Comparison of ENCODE assay signal across 1 cellular context in genomic region chr19:51704601-51705000, GRCh38.
TF ChIP-seq lines count a peak whose summit lies in the region.

No MANE protein-coding gene starts in this region.

TF ChIP-seq in GM12878, 131 proteins besides CTCF, POLR2A, EP300 and RAD21:
- TF ChIP-seq, protein P1, sequence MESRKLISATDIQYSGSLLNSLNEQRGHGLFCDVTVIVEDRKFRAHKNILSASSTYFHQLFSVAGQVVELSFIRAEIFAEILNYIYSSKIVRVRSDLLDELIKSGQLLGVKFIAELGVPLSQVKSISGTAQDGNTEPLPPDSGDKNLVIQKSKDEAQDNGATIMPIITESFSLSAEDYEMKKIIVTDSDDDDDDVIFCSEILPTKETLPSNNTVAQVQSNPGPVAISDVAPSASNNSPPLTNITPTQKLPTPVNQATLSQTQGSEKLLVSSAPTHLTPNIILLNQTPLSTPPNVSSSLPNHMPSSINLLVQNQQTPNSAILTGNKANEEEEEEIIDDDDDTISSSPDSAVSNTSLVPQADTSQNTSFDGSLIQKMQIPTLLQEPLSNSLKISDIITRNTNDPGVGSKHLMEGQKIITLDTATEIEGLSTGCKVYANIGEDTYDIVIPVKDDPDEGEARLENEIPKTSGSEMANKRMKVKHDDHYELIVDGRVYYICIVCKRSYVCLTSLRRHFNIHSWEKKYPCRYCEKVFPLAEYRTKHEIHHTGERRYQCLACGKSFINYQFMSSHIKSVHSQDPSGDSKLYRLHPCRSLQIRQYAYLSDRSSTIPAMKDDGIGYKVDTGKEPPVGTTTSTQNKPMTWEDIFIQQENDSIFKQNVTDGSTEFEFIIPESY (IDR thresholded peaks at IDR 0.05): no peak
- TF ChIP-seq MEF2A (IDR thresholded peaks at IDR 0.05; ENCODE audit: insufficient read depth, low read depth, low read length) (no peak), HDAC6 (IDR thresholded peaks at IDR 0.05; ENCODE audit: unreplicated experiment) (no peak), BRCA1 (IDR thresholded peaks at IDR 0.05; ENCODE audit: low read depth, low read length) (no peak), ELK1 (IDR thresholded peaks at IDR 0.05; ENCODE audit: low read depth, low read length) (no peak), SPI1 (IDR thresholded peaks at IDR 0.05; ENCODE audit: borderline replicate concordance, insufficient read depth, low read depth, low read length) (no peak), RBBP5 (conservative IDR thresholded peaks at IDR 0.05) (no peak), CHD2 (IDR thresholded peaks at IDR 0.05; ENCODE audit: borderline replicate concordance, low read depth, low read length) (no peak), SREBF2 (IDR thresholded peaks at IDR 0.05; ENCODE audit: low read length) (no peak), TCF7 (IDR thresholded peaks at IDR 0.05; ENCODE audit: borderline replicate concordance) (no peak), PBX3 (IDR thresholded peaks at IDR 0.05; ENCODE audit: insufficient replicate concordance, low read depth, low read length) (no peak), ZNF384 (IDR thresholded peaks at IDR 0.05; ENCODE audit: borderline replicate concordance, low read depth, low read length) (no peak), NRF1 (conservative IDR thresholded peaks at IDR 0.05; ENCODE audit: low read depth, low read length) (no peak), CREB1 (IDR thresholded peaks at IDR 0.05; ENCODE audit: low read depth) (no peak), ZBTB4 (CRISPR knock-in tag; IDR thresholded peaks at IDR 0.05) (no peak)
- TF ChIP-seq, protein P2, sequence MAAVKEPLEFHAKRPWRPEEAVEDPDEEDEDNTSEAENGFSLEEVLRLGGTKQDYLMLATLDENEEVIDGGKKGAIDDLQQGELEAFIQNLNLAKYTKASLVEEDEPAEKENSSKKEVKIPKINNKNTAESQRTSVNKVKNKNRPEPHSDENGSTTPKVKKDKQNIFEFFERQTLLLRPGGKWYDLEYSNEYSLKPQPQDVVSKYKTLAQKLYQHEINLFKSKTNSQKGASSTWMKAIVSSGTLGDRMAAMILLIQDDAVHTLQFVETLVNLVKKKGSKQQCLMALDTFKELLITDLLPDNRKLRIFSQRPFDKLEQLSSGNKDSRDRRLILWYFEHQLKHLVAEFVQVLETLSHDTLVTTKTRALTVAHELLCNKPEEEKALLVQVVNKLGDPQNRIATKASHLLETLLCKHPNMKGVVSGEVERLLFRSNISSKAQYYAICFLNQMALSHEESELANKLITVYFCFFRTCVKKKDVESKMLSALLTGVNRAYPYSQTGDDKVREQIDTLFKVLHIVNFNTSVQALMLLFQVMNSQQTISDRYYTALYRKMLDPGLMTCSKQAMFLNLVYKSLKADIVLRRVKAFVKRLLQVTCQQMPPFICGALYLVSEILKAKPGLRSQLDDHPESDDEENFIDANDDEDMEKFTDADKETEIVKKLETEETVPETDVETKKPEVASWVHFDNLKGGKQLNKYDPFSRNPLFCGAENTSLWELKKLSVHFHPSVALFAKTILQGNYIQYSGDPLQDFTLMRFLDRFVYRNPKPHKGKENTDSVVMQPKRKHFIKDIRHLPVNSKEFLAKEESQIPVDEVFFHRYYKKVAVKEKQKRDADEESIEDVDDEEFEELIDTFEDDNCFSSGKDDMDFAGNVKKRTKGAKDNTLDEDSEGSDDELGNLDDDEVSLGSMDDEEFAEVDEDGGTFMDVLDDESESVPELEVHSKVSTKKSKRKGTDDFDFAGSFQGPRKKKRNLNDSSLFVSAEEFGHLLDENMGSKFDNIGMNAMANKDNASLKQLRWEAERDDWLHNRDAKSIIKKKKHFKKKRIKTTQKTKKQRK (IDR thresholded peaks at IDR 0.05; ENCODE audit: low read depth, low read length): no peak
- TF ChIP-seq, protein P3, sequence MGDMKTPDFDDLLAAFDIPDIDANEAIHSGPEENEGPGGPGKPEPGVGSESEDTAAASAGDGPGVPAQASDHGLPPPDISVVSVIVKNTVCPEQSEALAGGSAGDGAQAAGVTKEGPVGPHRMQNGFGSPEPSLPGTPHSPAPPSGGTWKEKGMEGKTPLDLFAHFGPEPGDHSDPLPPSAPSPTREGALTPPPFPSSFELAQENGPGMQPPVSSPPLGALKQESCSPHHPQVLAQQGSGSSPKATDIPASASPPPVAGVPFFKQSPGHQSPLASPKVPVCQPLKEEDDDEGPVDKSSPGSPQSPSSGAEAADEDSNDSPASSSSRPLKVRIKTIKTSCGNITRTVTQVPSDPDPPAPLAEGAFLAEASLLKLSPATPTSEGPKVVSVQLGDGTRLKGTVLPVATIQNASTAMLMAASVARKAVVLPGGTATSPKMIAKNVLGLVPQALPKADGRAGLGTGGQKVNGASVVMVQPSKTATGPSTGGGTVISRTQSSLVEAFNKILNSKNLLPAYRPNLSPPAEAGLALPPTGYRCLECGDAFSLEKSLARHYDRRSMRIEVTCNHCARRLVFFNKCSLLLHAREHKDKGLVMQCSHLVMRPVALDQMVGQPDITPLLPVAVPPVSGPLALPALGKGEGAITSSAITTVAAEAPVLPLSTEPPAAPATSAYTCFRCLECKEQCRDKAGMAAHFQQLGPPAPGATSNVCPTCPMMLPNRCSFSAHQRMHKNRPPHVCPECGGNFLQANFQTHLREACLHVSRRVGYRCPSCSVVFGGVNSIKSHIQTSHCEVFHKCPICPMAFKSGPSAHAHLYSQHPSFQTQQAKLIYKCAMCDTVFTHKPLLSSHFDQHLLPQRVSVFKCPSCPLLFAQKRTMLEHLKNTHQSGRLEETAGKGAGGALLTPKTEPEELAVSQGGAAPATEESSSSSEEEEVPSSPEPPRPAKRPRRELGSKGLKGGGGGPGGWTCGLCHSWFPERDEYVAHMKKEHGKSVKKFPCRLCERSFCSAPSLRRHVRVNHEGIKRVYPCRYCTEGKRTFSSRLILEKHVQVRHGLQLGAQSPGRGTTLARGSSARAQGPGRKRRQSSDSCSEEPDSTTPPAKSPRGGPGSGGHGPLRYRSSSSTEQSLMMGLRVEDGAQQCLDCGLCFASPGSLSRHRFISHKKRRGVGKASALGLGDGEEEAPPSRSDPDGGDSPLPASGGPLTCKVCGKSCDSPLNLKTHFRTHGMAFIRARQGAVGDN (IDR thresholded peaks at IDR 0.05): no peak
- TF ChIP-seq, protein P4, sequence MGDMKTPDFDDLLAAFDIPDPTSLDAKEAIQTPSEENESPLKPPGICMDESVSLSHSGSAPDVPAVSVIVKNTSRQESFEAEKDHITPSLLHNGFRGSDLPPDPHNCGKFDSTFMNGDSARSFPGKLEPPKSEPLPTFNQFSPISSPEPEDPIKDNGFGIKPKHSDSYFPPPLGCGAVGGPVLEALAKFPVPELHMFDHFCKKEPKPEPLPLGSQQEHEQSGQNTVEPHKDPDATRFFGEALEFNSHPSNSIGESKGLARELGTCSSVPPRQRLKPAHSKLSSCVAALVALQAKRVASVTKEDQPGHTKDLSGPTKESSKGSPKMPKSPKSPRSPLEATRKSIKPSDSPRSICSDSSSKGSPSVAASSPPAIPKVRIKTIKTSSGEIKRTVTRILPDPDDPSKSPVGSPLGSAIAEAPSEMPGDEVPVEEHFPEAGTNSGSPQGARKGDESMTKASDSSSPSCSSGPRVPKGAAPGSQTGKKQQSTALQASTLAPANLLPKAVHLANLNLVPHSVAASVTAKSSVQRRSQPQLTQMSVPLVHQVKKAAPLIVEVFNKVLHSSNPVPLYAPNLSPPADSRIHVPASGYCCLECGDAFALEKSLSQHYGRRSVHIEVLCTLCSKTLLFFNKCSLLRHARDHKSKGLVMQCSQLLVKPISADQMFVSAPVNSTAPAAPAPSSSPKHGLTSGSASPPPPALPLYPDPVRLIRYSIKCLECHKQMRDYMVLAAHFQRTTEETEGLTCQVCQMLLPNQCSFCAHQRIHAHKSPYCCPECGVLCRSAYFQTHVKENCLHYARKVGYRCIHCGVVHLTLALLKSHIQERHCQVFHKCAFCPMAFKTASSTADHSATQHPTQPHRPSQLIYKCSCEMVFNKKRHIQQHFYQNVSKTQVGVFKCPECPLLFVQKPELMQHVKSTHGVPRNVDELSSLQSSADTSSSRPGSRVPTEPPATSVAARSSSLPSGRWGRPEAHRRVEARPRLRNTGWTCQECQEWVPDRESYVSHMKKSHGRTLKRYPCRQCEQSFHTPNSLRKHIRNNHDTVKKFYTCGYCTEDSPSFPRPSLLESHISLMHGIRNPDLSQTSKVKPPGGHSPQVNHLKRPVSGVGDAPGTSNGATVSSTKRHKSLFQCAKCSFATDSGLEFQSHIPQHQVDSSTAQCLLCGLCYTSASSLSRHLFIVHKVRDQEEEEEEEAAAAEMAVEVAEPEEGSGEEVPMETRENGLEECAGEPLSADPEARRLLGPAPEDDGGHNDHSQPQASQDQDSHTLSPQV (IDR thresholded peaks at IDR 0.05): no peak
